In the genomic region with DNA sequence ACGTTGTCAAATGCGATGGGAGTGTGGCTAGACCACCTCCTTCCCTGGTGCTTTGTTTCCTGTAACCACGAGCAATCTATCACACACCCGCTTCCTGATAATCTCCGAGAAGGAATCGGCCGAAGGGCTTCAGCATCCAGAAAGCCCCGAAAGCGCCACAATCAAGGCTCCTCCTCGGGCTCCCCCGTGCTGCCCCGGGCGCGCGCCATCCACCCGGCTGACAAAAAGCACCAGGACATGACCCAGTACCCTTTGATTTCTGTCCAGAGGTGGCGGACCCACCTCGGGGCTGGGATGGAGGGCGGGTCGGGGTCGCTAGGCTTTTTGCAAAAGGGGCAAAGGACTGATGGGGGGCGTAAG, we compare ENCODE assay signal across 1 cellular context.
A peak's percentile ranks its signal among the peaks of the same experiment; 100 is the strongest.
TF ChIP-seq lines count a peak whose summit lies in the region.

No MANE protein-coding gene starts in this region.

TF ChIP-seq in GM12878, 131 proteins besides CTCF, POLR2A, EP300 and RAD21:
- TF ChIP-seq KLF5 (IDR thresholded peaks at IDR 0.05; ENCODE audit: partially characterized antibody), result no peak
- TF ChIP-seq RUNX3 (IDR thresholded peaks at IDR 0.05; ENCODE audit: low read length), result 0 out of 2 replicates have a peak, but pooled peaks have one; percentile 1
